10 cellular contexts compared by ENCODE assay signal in genomic region chr1:223717695-223718363, GRCh38. TPM values are rescaled to one million over a fixed set of nuclear protein-coding genes. Genes with fewer than 3 reads are reported as not detected.
DNase-seq lines count a peak whose midpoint lies in the region; ATAC-seq, FAIRE-seq and TF ChIP-seq lines count a peak whose summit lies in the region.
"Had no signal": no experiment of that assay in that cellular context is flagged by ENCODE, and none has a peak within 500 bp of the region (broad histone marks: within the 10 kb centered on the region; RNA-seq: fewer than 3 reads in every experiment).

No MANE protein-coding gene starts in this region.

- H3K4me2 ChIP-seq in IMR-90 (ENCODE audit: low read depth, low read length), result no peak overlapping the region

- WGBS in IMR-90 (ENCODE audit: extremely low coverage in 2 of 2, insufficient read length in 1 of 2), 2 experiments, result 100% methylated on average over 1 of the region's 6 CpGs; no CpG with 5 or more reads in 1 of the 2 experiments

- in situ Hi-C loops in IMR-90 (cut with MboI; ENCODE audit: low sequenced_read_pairs), result no loop called here

- intact Hi-C loops in IMR-90 (cut with micrococcal nuclease) (no loop called here), kidney (cut with DNase I) (no loop called here)
- intact Hi-C loops in activated CD4-positive, alpha-beta memory T cell treated with anti-CD3 and anti-CD28 coated beads for 36 hours (cut with micrococcal nuclease), result loop anchor here (1.0 to 10.0 kb wide), 4 partner anchors 8 to 717 kb away; partner anchors contain the start of gene WDR26

- FAIRE-seq in kidney (lab: Jason Lieb, UNC), result no peak
- FAIRE-seq: islet of Langerhans had no signal

- no peak overlapping the region; the same call in 1 of the 2 replicates for H4K5ac ChIP-seq in IMR-90 (ENCODE audit: low read depth, low read length)

- H3K4me1 Mint-ChIP-seq in activated CD4-positive, alpha-beta memory T cell treated with anti-CD3 and anti-CD28 coated beads for 36 hours (ENCODE audit: low read depth), result peaks cover 77% of the 10 kb centered on the region

- H2BK5ac ChIP-seq in IMR-90 (ENCODE audit: low read depth, low read length, poor library complexity, severe bottlenecking), result peak overlapping the region; percentile 14

- peaks cover 27% of the 10 kb centered on the region for H3K36me3 Mint-ChIP-seq in activated CD4-positive, alpha-beta memory T cell treated with anti-CD3 and anti-CD28 coated beads for 36 hours

- peak overlapping the region; percentile 12; the same call in 1 of the 2 replicates for H2AK5ac ChIP-seq in IMR-90 (ENCODE audit: low read depth, low read length)

- no peak overlapping the region for H4K91ac ChIP-seq in IMR-90 (ENCODE audit: insufficient read depth, low read depth, low read length)

- peak overlapping the region in 1 of 2 experiments; percentile 56; a peak in 1 of 4 replicates for H4K8ac ChIP-seq in IMR-90 (ENCODE audit: low read depth in 2 of 2, low read length in 2 of 2)

- no peak overlapping the region for H2BK120ac ChIP-seq in IMR-90 (ENCODE audit: low read depth, low read length)

- no peaks in the 10 kb centered on the region for H3K27me3 Mint-ChIP-seq in activated CD4-positive, alpha-beta memory T cell treated with anti-CD3 and anti-CD28 coated beads for 36 hours

- H3K9ac ChIP-seq in IMR-90 (ENCODE audit: low read depth, low read length) (no peak overlapping the region), kidney (ENCODE audit: low read length in 2 of 2) (no peak overlapping the region)

- POLR2A ChIA-PET in IMR-90 (lab: Charles Lee; ENCODE audit: unreplicated experiment), result no interaction called here
- POLR2A ChIA-PET in activated CD4-positive, alpha-beta memory T cell treated with anti-CD3 and anti-CD28 coated beads for 36 hours (lab: Charles Lee), result interaction anchor here (1.0 to 2.1 kb wide), 2 partner anchors 54 to 128 kb away, joined by 3 to 8 read pairs; partner anchors contain the start of gene TP53BP2

- H4K20me1 ChIP-seq in IMR-90 (ENCODE audit: insufficient read depth, low read length), result peaks cover 53% of the 10 kb centered on the region

- H3K4me1 ChIP-seq in IMR-90 (ENCODE audit: control insufficient read depth, insufficient read depth, low read length) (peaks cover 41% of the 10 kb centered on the region), kidney (ENCODE audit: control insufficient read depth in 1 of 2, insufficient read depth in 1 of 2, low read depth in 1 of 2, low read length in 2 of 2) (peaks cover 39 to 61% of the 10 kb centered on the region in 2 donors)

- no peak overlapping the region for H3K56ac ChIP-seq in IMR-90 (ENCODE audit: extremely low read depth, insufficient read depth, low read length)

- H3K4me3 ChIP-seq in IMR-90 (ENCODE audit: insufficient read depth, low read depth, low read length) (no peak overlapping the region), kidney (ENCODE audit: low read length in 2 of 2) (no peak overlapping the region)
- H3K4me3 ChIP-seq: coronary artery had no signal

- H2AK9ac ChIP-seq in IMR-90 (replicated peaks; ENCODE audit: low read depth, low read length, poor library complexity), result no peak overlapping the region

- no TSS peak for BruUV-seq in IMR-90 (replicated peaks; lab: Mats Ljungman, UMichigan)

- no peak overlapping the region for H2AFZ ChIP-seq in IMR-90 (replicated peaks; ENCODE audit: low read length, poor library complexity)

- H3K9me1 ChIP-seq in IMR-90 (ENCODE audit: insufficient read depth, low read length), result peaks cover 17% of the 10 kb centered on the region

- dilution Hi-C loops in IMR-90 (cut with HindIII; ENCODE audit: low sequenced_read_pairs, unreplicated experiment), result no loop called here

- no peak for TF ChIP-seq CTCF in IMR-90 (conservative IDR thresholded peaks at IDR 0.05; ENCODE audit: low read depth, low read length)
- no peak for TF ChIP-seq CTCF in kidney (IDR thresholded peaks at IDR 0.05; ENCODE audit: borderline replicate concordance, extremely low read depth, insufficient read depth)

- H2BK20ac ChIP-seq in IMR-90 (ENCODE audit: low read depth, low read length), result no peak overlapping the region

- H3K14ac ChIP-seq in IMR-90 (replicated peaks; ENCODE audit: low read depth, low read length), result 0 out of 2 replicates have a peak overlapping the region, but pooled peaks have one; percentile 20

- DNase-seq in A172 (ENCODE audit: low spot score) (peak; percentile 67), IMR-90 (peak; percentile 53), kidney (no peak), D341Med (ENCODE audit: low spot score) (no peak), NCI-H748 treated with DMSO at 0.1 percent for 48 hours (lab: John Stamatoyannopoulos, UW) (no peak)
- peak; percentile 46 for DNase-seq in activated CD4-positive, alpha-beta memory T cell treated with anti-CD3 and anti-CD28 coated beads for 36 hours

- H3K79me1 ChIP-seq in IMR-90 (ENCODE audit: low read depth in 1 of 2, low read length in 2 of 2), result peaks cover 17 to 63% of the 10 kb centered on the region in 2 experiments

- CTCF ChIA-PET in IMR-90 (lab: Yijun Ruan, JAX), result interaction anchor here (1.6 kb wide), 1 partner anchor 10 kb away, joined by 4 read pairs; no protein-coding TSS in a partner anchor
- CTCF ChIA-PET in activated CD4-positive, alpha-beta memory T cell treated with anti-CD3 and anti-CD28 coated beads for 36 hours (lab: Charles Lee), result interaction anchor here (1.7 to 4.2 kb wide), 2 partner anchors 19 to 31 kb away, joined by 10 to 37 read pairs; no protein-coding TSS in a partner anchor

- no peak overlapping the region for H3K4me3 Mint-ChIP-seq in activated CD4-positive, alpha-beta memory T cell treated with anti-CD3 and anti-CD28 coated beads for 36 hours

- H2BK15ac ChIP-seq in IMR-90 (ENCODE audit: low read depth, low read length), result no peak overlapping the region

- H3K27ac ChIP-seq in IMR-90 (ENCODE audit: insufficient read depth, low read length) (peak overlapping the region; percentile 26; the same call in 1 of the 2 replicates), kidney (ENCODE audit: low read depth in 2 of 2, low read length in 2 of 2) (peak overlapping the region; percentile 26 to 28)

- H3K9me3 ChIP-seq in IMR-90 (ENCODE audit: control insufficient read depth, insufficient read depth, low read length) (no peaks in the 10 kb centered on the region), kidney (ENCODE audit: control insufficient read depth in 1 of 2, low read length in 2 of 2) (no peaks in the 10 kb centered on the region)

- H3K27ac Mint-ChIP-seq in activated CD4-positive, alpha-beta memory T cell treated with anti-CD3 and anti-CD28 coated beads for 36 hours, result peak overlapping the region; percentile 46

- no peak overlapping the region for H3K18ac ChIP-seq in IMR-90 (ENCODE audit: low read depth, low read length)

- H3K27me3 ChIP-seq in IMR-90 (ENCODE audit: control insufficient read depth, insufficient read depth, low read length), result no peaks in the 10 kb centered on the region

- no peak for TF ChIP-seq RAD21 in IMR-90 (IDR thresholded peaks at IDR 0.05; ENCODE audit: low read length)

- no peaks in the 10 kb centered on the region for H3K9me3 Mint-ChIP-seq in activated CD4-positive, alpha-beta memory T cell treated with anti-CD3 and anti-CD28 coated beads for 36 hours

- no peak for TF ChIP-seq POLR2A in IMR-90 (IDR thresholded peaks at IDR 0.05; ENCODE audit: low read depth, low read length)

- peaks cover 32% of the 10 kb centered on the region for H3K36me3 ChIP-seq in IMR-90 (ENCODE audit: control insufficient read depth, insufficient read depth, low read length)
- peaks cover 7 to 16% of the 10 kb centered on the region in 2 donors for H3K36me3 ChIP-seq in kidney (ENCODE audit: control insufficient read depth in 1 of 2, insufficient read depth in 2 of 2, low read length in 2 of 2)

- peak overlapping the region; percentile 63; the same call in 1 of the 2 replicates for H3K23ac ChIP-seq in IMR-90 (ENCODE audit: low read depth, low read length)

- ATAC-seq in IMR-90 (ENCODE audit: low read depth) (no peak), HG03175 (IDR thresholded peaks at IDR 0.05; ENCODE audit: unreplicated experiment) (no peak), GM19023 (IDR thresholded peaks at IDR 0.05; ENCODE audit: unreplicated experiment) (no peak)

- H3K4ac ChIP-seq in IMR-90 (ENCODE audit: low read depth, low read length), result no peak overlapping the region; the same call in 1 of the 2 replicates

TF ChIP-seq in IMR-90, 13 proteins besides CTCF, POLR2A, EP300 and RAD21 (continues in another document):
- TF ChIP-seq NFE2L2 (IDR thresholded peaks at IDR 0.05; ENCODE audit: low read depth, low read length) (no peak), FOS (IDR thresholded peaks at IDR 0.05; ENCODE audit: low read depth, low read length) (no peak), BHLHE40 (IDR thresholded peaks at IDR 0.05; ENCODE audit: low read depth, low read length) (no peak), RFX5 (IDR thresholded peaks at IDR 0.05; ENCODE audit: low read depth, low read length) (no peak), MXI1 (IDR thresholded peaks at IDR 0.05; ENCODE audit: borderline replicate concordance, low read depth, low read length) (no peak), MAZ (IDR thresholded peaks at IDR 0.05; ENCODE audit: borderline replicate concordance, low read depth, low read length) (no peak), SMC3 (IDR thresholded peaks at IDR 0.05; ENCODE audit: low read depth, low read length) (no peak)
- TF ChIP-seq, protein P1, sequence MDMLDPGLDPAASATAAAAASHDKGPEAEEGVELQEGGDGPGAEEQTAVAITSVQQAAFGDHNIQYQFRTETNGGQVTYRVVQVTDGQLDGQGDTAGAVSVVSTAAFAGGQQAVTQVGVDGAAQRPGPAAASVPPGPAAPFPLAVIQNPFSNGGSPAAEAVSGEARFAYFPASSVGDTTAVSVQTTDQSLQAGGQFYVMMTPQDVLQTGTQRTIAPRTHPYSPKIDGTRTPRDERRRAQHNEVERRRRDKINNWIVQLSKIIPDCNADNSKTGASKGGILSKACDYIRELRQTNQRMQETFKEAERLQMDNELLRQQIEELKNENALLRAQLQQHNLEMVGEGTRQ (IDR thresholded peaks at IDR 0.05; ENCODE audit: low read depth, low read length), result no peak

RNA-seq across cellular contexts. Expression of gene CAPN2, which starts 5.5 kb away (rescaled TPM):
- total RNA-seq in A172 (2014; rRNA removed; shearing (Covaris generic)), result 432 and 455 TPM in 2 replicates
- total RNA-seq in IMR-90 (2012; rRNA removed) (430 and 460 TPM in 2 replicates), kidney (276 TPM)
- polyA plus RNA-seq in IMR-90 (2012; rRNA removed) (333 and 339 TPM in 2 replicates), kidney (ENCODE audit: insufficient read depth, low read depth, low replicate concordance) (175 TPM)
- polyA plus RNA-seq in IMR-90 (2012; cell fraction: cytosol; rRNA removed), result 193 and 197 TPM in 2 replicates
- 292 and 717 TPM in 2 replicates for polyA plus RNA-seq in IMR-90 (2012; cell fraction: nucleus; rRNA removed; ENCODE audit: low replicate concordance)
- total RNA-seq in activated CD4-positive, alpha-beta memory T cell treated with anti-CD3 and anti-CD28 coated beads for 36 hours, result 10 to 100 TPM; 61.2 to 64.5 TPM

RNA-seq across cellular contexts. Expression of gene CAPN8, which starts 52.3 kb away (rescaled TPM):
- not detected in 2 replicates for total RNA-seq in A172 (2014; rRNA removed; shearing (Covaris generic))
- total RNA-seq in IMR-90 (2012; rRNA removed) (not detected in 2 replicates), kidney (56.1 TPM)
- polyA plus RNA-seq in IMR-90 (2012; rRNA removed) (not detected in 2 replicates), kidney (ENCODE audit: insufficient read depth, low read depth, low replicate concordance) (0.84 TPM)
- polyA plus RNA-seq in IMR-90 (2012; cell fraction: cytosol; rRNA removed), result not detected in 2 replicates
- 0.08 TPM in 1 of 2 replicates, not detected in the other for polyA plus RNA-seq in IMR-90 (2012; cell fraction: nucleus; rRNA removed; ENCODE audit: low replicate concordance)
- total RNA-seq in activated CD4-positive, alpha-beta memory T cell treated with anti-CD3 and anti-CD28 coated beads for 36 hours, result not detected

Comparison
In these comparisons a context has a peak if more than half of its experiments do, and no peak if none do; other contexts are left out.
1. DNase-seq: peak in A172 (single experiment), IMR-90 (single experiment) and activated CD4-positive, alpha-beta memory T cell treated with anti-CD3 and anti-CD28 coated beads for 36 hours (single experiment); none in kidney (single experiment), D341Med (single experiment) and NCI-H748 treated with DMSO at 0.1 percent for 48 hours (single experiment).
2. RNA of gene CAPN8, which starts 52.3 kb away (total RNA-seq): 56.1 TPM in kidney (single experiment); not detected in A172, not detected in IMR-90 and not detected in activated CD4-positive, alpha-beta memory T cell treated with anti-CD3 and anti-CD28 coated beads for 36 hours; every median in the first group is over 10 times any median in the second.